Comparison of ENCODE assay signal across 14 cellular contexts in the genomic region with DNA sequence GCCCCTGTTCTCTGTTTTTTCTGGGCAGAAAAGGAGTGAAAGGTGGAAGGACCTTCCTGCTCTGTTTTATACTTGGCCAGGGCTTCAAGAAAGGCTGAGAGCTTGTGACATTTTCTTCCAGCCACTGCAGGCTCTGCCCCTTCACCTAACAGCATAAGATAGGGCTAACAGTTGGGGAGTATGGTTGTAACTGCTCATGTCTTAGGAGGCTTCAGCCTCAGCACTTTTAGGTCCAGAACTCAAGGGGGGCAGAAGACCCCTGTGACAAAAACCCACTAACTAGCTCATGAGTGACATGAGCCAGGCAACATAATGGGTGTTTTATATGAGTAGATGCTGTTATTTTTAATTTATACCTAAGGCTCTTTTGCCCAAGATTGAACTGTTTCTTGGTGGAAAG. TPM values are rescaled to one million over a fixed set of nuclear protein-coding genes. Genes with fewer than 3 reads are reported as not detected.
DNase-seq lines count a peak whose midpoint lies in the region; ATAC-seq and TF ChIP-seq lines count a peak whose summit lies in the region.
"Had no signal": no experiment of that assay in that cellular context is flagged by ENCODE, and none has a peak within 500 bp of the region (broad histone marks: within the 10 kb centered on the region; RNA-seq: fewer than 3 reads in every experiment).

No MANE protein-coding gene starts in this region.

- intact Hi-C loops in heart right ventricle (cut with DNase I): loop anchor here in 2 of 10 donors (10.0 kb wide), 2 partner anchors 334 to 584 kb away; a partner anchor contains a TSS
- intact Hi-C loops in right cardiac atrium (cut with DNase I): no loop called here
- intact Hi-C loops in esophagus squamous epithelium (cut with DNase I): no loop called here

- H3K4me3 ChIP-seq in heart right ventricle (peak overlapping the region in 4 of 10 donors; percentile 10 to 100 (median 50)), right cardiac atrium (ENCODE audit: low read length) (no peak overlapping the region), esophagus squamous epithelium (peak overlapping the region in 1 of 4 donors; percentile 34)

- H3K27ac ChIP-seq in heart right ventricle (peak overlapping the region in 6 of 10 donors; percentile 7 to 100 (median 54)), right cardiac atrium (ENCODE audit: low read length) (no peak overlapping the region), esophagus squamous epithelium (peak overlapping the region in 3 of 4 donors; percentile 41 to 100 (median 57))
- H3K27ac ChIP-seq: KMS-11 had no signal

- no peaks in the 10 kb centered on the region for H3K9me3 ChIP-seq in heart right ventricle
- H3K9me3 ChIP-seq in right cardiac atrium (ENCODE audit: control insufficient read depth, low read length): no peaks in the 10 kb centered on the region
- no peaks in the 10 kb centered on the region for H3K9me3 ChIP-seq in esophagus squamous epithelium
- H3K9me3 ChIP-seq: ascending aorta, BE2C had no signal

- no peaks in the 10 kb centered on the region for H3K27me3 Mint-ChIP-seq in type B pancreatic cell

- ATAC-seq in heart right ventricle: no peak
- no peak for ATAC-seq in right cardiac atrium
- no peak for ATAC-seq in GM18511 (IDR thresholded peaks at IDR 0.05; ENCODE audit: unreplicated experiment)
- no peak for ATAC-seq in HG03280 (IDR thresholded peaks at IDR 0.05; ENCODE audit: unreplicated experiment)

- H3K36me3 Mint-ChIP-seq in type B pancreatic cell: peaks cover 27% of the 10 kb centered on the region

- TF ChIP-seq POLR2A in esophagus squamous epithelium (IDR thresholded peaks at IDR 0.05): no peak

- H3K27ac Mint-ChIP-seq in type B pancreatic cell: peak overlapping the region; percentile 42

- H3K4me1 ChIP-seq in heart right ventricle (peaks cover 13 to 60% (median 57%) of the 10 kb centered on the region in 9 donors), right cardiac atrium (ENCODE audit: control insufficient read depth, insufficient read depth, low read length) (peaks cover 13% of the 10 kb centered on the region), esophagus squamous epithelium (peaks cover 41 to 70% (median 45%) of the 10 kb centered on the region in 3 donors)
- H3K4me1 ChIP-seq: BE2C had no signal

- no peak overlapping the region for H3K4me3 Mint-ChIP-seq in type B pancreatic cell

- H3K27me3 ChIP-seq in heart right ventricle (no peaks in the 10 kb centered on the region), right cardiac atrium (ENCODE audit: control insufficient read depth, insufficient read depth) (no peaks in the 10 kb centered on the region), esophagus squamous epithelium (no peaks in the 10 kb centered on the region)
- H3K27me3 ChIP-seq: ascending aorta, BE2C had no signal

- H3K36me3 ChIP-seq in heart right ventricle (peaks cover 8 to 80% (median 57%) of the 10 kb centered on the region in 9 donors), esophagus squamous epithelium (peaks cover 36 to 72% (median 50%) of the 10 kb centered on the region in 3 donors)

- TF ChIP-seq CTCF in heart right ventricle (IDR thresholded peaks at IDR 0.05): no peak
- no peak for TF ChIP-seq CTCF in esophagus squamous epithelium (IDR thresholded peaks at IDR 0.05)
- TF ChIP-seq CTCF in type B pancreatic cell (conservative IDR thresholded peaks at IDR 0.05): no peak

- H3K9me3 Mint-ChIP-seq in type B pancreatic cell: no peaks in the 10 kb centered on the region

- peaks cover 12% of the 10 kb centered on the region for H3K4me1 Mint-ChIP-seq in type B pancreatic cell (ENCODE audit: unreplicated experiment)

- DNase-seq in heart right ventricle (no peak), right cardiac atrium (no peak), esophagus squamous epithelium (lab: John Stamatoyannopoulos, UW) (no peak), type B pancreatic cell (ENCODE audit: extremely low spot score, unreplicated experiment) (no peak)
- DNase-seq: activated CD4-positive, alpha-beta T cell treated with anti-CD3 and anti-CD28 coated beads for 4 hours; BE2C; GF-D8; SHP77 treated with DMSO at 0.1 percent for 48 hours had no signal

RNA-seq across cellular contexts. Expression of a gene that starts 4.9 kb away (rescaled TPM):
- total RNA-seq in heart right ventricle (1,000 to 10,000 TPM; 3,057 to 4,582 (median 3,914) TPM), right cardiac atrium (1,000 to 10,000 TPM; 2,625 to 3,581 (median 3,363) TPM), esophagus squamous epithelium (1,000 to 10,000 TPM; 1,024 to 1,551 (median 1,380) TPM), type B pancreatic cell (ENCODE audit: low replicate concordance) (620 and 1,017 TPM in 2 replicates)
- polyA plus RNA-seq in heart right ventricle (1,000 to 10,000 TPM; 2,873 to 3,079 TPM), right cardiac atrium (3,115 TPM)

RNA-seq across cellular contexts. Expression of a gene that starts 5.3 kb away (rescaled TPM):
- total RNA-seq in heart right ventricle (10 to 100 TPM; 35.2 to 50.0 (median 42.4) TPM), right cardiac atrium (10 to 100 TPM; 31.3 to 40.8 (median 36.0) TPM), esophagus squamous epithelium (100 to 1,000 TPM in 1 of 4 donors, 10 to 100 TPM in 3; 67.9 to 100 (median 78.4) TPM), type B pancreatic cell (ENCODE audit: low replicate concordance) (128 and 155 TPM in 2 replicates)
- polyA plus RNA-seq in heart right ventricle (10 to 100 TPM; 34.5 to 82.1 TPM), right cardiac atrium (51.8 TPM)

RNA-seq across cellular contexts. Expression of a gene that starts 21.2 kb away (rescaled TPM):
- total RNA-seq in heart right ventricle: 1 to 10 TPM in 1 of 10 donors, under 1 TPM in 9; 0.28 to 1.4 (median 0.57) TPM
- 1 to 10 TPM in 1 of 2 donors, under 1 TPM in 1; 0.28 to 1.7 TPM for polyA plus RNA-seq in heart right ventricle
- 1 to 10 TPM in 2 of 4 donors, under 1 TPM in 2; 0.67 to 1.2 (median 1.0) TPM for total RNA-seq in right cardiac atrium
- polyA plus RNA-seq in right cardiac atrium: 0.93 TPM
- total RNA-seq in esophagus squamous epithelium: 1 to 10 TPM; 1.9 to 6.2 (median 4.7) TPM
- total RNA-seq in type B pancreatic cell (ENCODE audit: low replicate concordance): 1.6 TPM in 2 replicates

RNA-seq across cellular contexts. Expression of a gene that starts 25.5 kb away (rescaled TPM):
- 100 to 1,000 TPM in 1 of 10 donors, 10 to 100 TPM in 9; 31.5 to 117 (median 42.6) TPM for total RNA-seq in heart right ventricle
- polyA plus RNA-seq in heart right ventricle: 100 to 1,000 TPM in 1 of 2 donors, 10 to 100 TPM in 1; 75.5 to 203 TPM
- 10 to 100 TPM; 54.4 to 79.2 (median 71.2) TPM for total RNA-seq in right cardiac atrium
- 118 TPM for polyA plus RNA-seq in right cardiac atrium
- 100 to 1,000 TPM in 1 of 4 donors, 10 to 100 TPM in 3; 26.4 to 131 (median 63.0) TPM for total RNA-seq in esophagus squamous epithelium
- total RNA-seq in type B pancreatic cell (ENCODE audit: low replicate concordance): 37.9 and 61.9 TPM in 2 replicates

RNA-seq across cellular contexts. Expression of a gene that starts 39.4 kb away (rescaled TPM):
- total RNA-seq in heart right ventricle (not detected), right cardiac atrium (not detected), esophagus squamous epithelium (not detected), type B pancreatic cell (ENCODE audit: low replicate concordance) (0.31 and 2.1 TPM in 2 replicates)
- polyA plus RNA-seq in heart right ventricle (under 1 TPM in 1 of 2 donors, not detected in 1; 0.29 TPM), right cardiac atrium (not detected)
- total RNA-seq: ascending aorta, kidney epithelial cell, omental fat pad had no signal
